In the genomic region with DNA sequence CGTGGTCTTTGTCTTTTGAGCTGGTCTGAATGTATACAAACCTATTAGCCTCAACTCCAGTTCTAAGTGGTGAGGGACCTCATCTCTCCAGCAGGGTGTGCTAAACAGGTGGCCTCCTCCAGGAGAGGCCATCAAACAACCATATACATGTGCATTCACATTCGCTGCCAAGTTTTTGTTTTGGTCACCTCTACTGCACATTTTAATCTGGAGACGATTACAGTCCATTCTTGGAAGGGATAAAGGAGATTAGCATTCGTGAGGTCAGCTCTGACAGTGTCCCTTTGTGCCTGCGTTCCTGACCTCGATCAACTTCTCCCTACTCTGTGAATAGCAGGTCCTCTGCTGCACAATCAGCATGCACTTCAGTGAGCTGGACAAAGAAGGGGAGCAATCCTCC, we compare ENCODE assay signal across 8 cellular contexts.
DNase-seq lines count a peak whose midpoint lies in the region; ATAC-seq, FAIRE-seq and TF ChIP-seq lines count a peak whose summit lies in the region.

No MANE protein-coding gene starts in this region.

- H3K36me3 ChIP-seq in K562 (ENCODE audit: control insufficient read depth, insufficient read depth, low read length) = no peaks in the 10 kb centered on the region
- peaks cover 36% of the 10 kb centered on the region for H3K36me3 ChIP-seq in lower lobe of right lung
- no peaks in the 10 kb centered on the region for H3K36me3 ChIP-seq in effector memory CD4-positive, alpha-beta T cell (ENCODE audit: control insufficient read depth, insufficient read depth, low read length)

- in situ Hi-C loops in K562 (cut with MboI) = no loop called here

- peak; percentile 49 for ATAC-seq in GM18858 (IDR thresholded peaks at IDR 0.05; ENCODE audit: unreplicated experiment)
- peak; percentile 75 for ATAC-seq in HG03520 (IDR thresholded peaks at IDR 0.05; ENCODE audit: unreplicated experiment)
- ATAC-seq in K562 = peak; percentile 98
- peak; percentile 69 to 77 for ATAC-seq in lower lobe of right lung
- no peak for ATAC-seq in GM21528 (IDR thresholded peaks at IDR 0.05; ENCODE audit: low FRiP score, unreplicated experiment)

- BruUV-seq in K562 (replicated peaks; lab: Mats Ljungman, UMichigan) = no TSS peak

- TF ChIP-seq RAD21 in K562 (CRISPR knock-in tag; conservative IDR thresholded peaks at IDR 0.05 in 1 of 2, IDR thresholded peaks at IDR 0.05 in 1 of 2) = peak; percentile 66 to 81

- H3K4me2 ChIP-seq in K562 (ENCODE audit: insufficient read depth, low read length) = no peak overlapping the region

- H3K27ac ChIP-seq in K562 (ENCODE audit: extremely low read depth, low read depth, low read length) = no peak overlapping the region
- H3K27ac ChIP-seq in lower lobe of right lung = no peak overlapping the region
- no peak overlapping the region for H3K27ac ChIP-seq in effector memory CD4-positive, alpha-beta T cell (ENCODE audit: insufficient read depth, low read length, poor library complexity, severe bottlenecking)

- intact Hi-C loops in K562 (cut with micrococcal nuclease) (loop anchor here (1.0 kb wide), 1 partner anchor 81 kb away; no protein-coding TSS in a partner anchor), lower lobe of right lung (cut with DNase I) (no loop called here)

- DNase-seq in 8988T = peak; percentile 12
- peak; percentile 41 to 62 (median 53) for DNase-seq in K562 (ENCODE audit: extremely low read depth in 1 of 4, low spot score in 3 of 4)
- no peak for DNase-seq in lower lobe of right lung
- no peak for DNase-seq in SIG-M5 treated with dmso at 0.1 percent for 504 hours (lab: John Stamatoyannopoulos, UW; ENCODE audit: unreplicated experiment)
- no peak for DNase-seq in effector memory CD4-positive, alpha-beta T cell

- no peak overlapping the region for H3K9ac ChIP-seq in K562 (ENCODE audit: insufficient read depth in 1 of 2, low read depth in 2 of 2, low read length in 2 of 2)

- peak; percentile 73 for FAIRE-seq in K562 (lab: Jason Lieb, UNC)

- no peaks in the 10 kb centered on the region for H3K9me1 ChIP-seq in K562 (ENCODE audit: control insufficient read depth, insufficient read depth, low read length)

- no peaks in the 10 kb centered on the region for H4K20me1 ChIP-seq in K562 (replicated peaks; ENCODE audit: control insufficient read depth, insufficient read depth, low read length)

- H2AFZ ChIP-seq in K562 (ENCODE audit: low read depth, low read length) = peak overlapping the region; percentile 61

- CTCF ChIA-PET in K562 (lab: Yijun Ruan, JAX; ENCODE audit: low intra/inter-chr PET ratio) = interaction anchor here (1.3 kb wide), 1 partner anchor 81 kb away, joined by 11 read pairs; no protein-coding TSS in a partner anchor

- no peak for TF ChIP-seq POLR2A in K562 (conservative IDR thresholded peaks at IDR 0.05)

- H3K4me3 ChIP-seq in K562 (no peak overlapping the region), lower lobe of right lung (no peak overlapping the region)
- no peak overlapping the region for H3K4me3 ChIP-seq in effector memory CD4-positive, alpha-beta T cell (ENCODE audit: insufficient read depth, low read depth, low read length, poor library complexity, severe bottlenecking)

- no peaks in the 10 kb centered on the region for H3K27me3 ChIP-seq in K562 (ENCODE audit: control insufficient read depth in 2 of 2, insufficient read depth in 2 of 2, low read length in 2 of 2)
- no peaks in the 10 kb centered on the region for H3K27me3 ChIP-seq in lower lobe of right lung (ENCODE audit: low read depth)
- H3K27me3 ChIP-seq in effector memory CD4-positive, alpha-beta T cell (replicated peaks; ENCODE audit: control insufficient read depth, insufficient read depth, low read length, poor library complexity, severe bottlenecking) = no peaks in the 10 kb centered on the region

- H3K9me3 ChIP-seq in K562 (replicated peaks; ENCODE audit: control insufficient read depth, insufficient read depth, low read depth, low read length) = no peaks in the 10 kb centered on the region
- H3K9me3 ChIP-seq in lower lobe of right lung = no peaks in the 10 kb centered on the region
- H3K9me3 ChIP-seq in effector memory CD4-positive, alpha-beta T cell (ENCODE audit: control insufficient read depth, low read length) = no peaks in the 10 kb centered on the region

- H3K4me1 ChIP-seq in K562 (replicated peaks in 1 of 2; ENCODE audit: control insufficient read depth in 2 of 2, insufficient read depth in 2 of 2, low read length in 2 of 2) = no peaks in the 10 kb centered on the region; a peak in 1 of 5 replicates
- H3K4me1 ChIP-seq in lower lobe of right lung = no peaks in the 10 kb centered on the region
- H3K4me1 ChIP-seq in effector memory CD4-positive, alpha-beta T cell (ENCODE audit: control insufficient read depth, insufficient read depth, low read length, poor library complexity, severe bottlenecking) = no peaks in the 10 kb centered on the region

- no peak for TF ChIP-seq EP300 in K562 (IDR thresholded peaks at IDR 0.05; ENCODE audit: low read length)

- POLR2A ChIA-PET in K562 (lab: Yijun Ruan, JAX) = interaction anchor here (0.8 to 1.1 kb wide), 4 partner anchors 9 to 162 kb away, joined by 3 to 5 read pairs (median 3); no protein-coding TSS in a partner anchor

- H3K79me2 ChIP-seq in K562 (ENCODE audit: control insufficient read depth, insufficient read depth, low read length) = no peaks in the 10 kb centered on the region

- WGBS in K562 (ENCODE audit: insufficient coverage, low coverage, missing lambda C conversion rate) = 19% methylated on average over 6 of the region's 6 CpGs

- TF ChIP-seq CTCF in K562 (IDR thresholded peaks at IDR 0.05 in 2 of 3, conservative IDR thresholded peaks at IDR 0.05 in 1 of 3; ENCODE audit: insufficient read depth in 2 of 3, low read depth in 1 of 3, low read length in 3 of 3) (peak; percentile 68 to 76 (median 76)), lower lobe of right lung (IDR thresholded peaks at IDR 0.05) (peak; percentile 48)

TF ChIP-seq in K562, 482 proteins besides CTCF, POLR2A, EP300 and RAD21 (continues in another document):
- TF ChIP-seq NFIC (IDR thresholded peaks at IDR 0.05) (peak; percentile 33; the same call in 1 of the 2 replicates), MCM3 (IDR thresholded peaks at IDR 0.05) (no peak), LEF1 (IDR thresholded peaks at IDR 0.05) (no peak), PPARD (CRISPR knock-in tag; IDR thresholded peaks at IDR 0.05) (no peak), ZNF551 (CRISPR knock-in tag; IDR thresholded peaks at IDR 0.05) (no peak)
- TF ChIP-seq, protein P1, sequence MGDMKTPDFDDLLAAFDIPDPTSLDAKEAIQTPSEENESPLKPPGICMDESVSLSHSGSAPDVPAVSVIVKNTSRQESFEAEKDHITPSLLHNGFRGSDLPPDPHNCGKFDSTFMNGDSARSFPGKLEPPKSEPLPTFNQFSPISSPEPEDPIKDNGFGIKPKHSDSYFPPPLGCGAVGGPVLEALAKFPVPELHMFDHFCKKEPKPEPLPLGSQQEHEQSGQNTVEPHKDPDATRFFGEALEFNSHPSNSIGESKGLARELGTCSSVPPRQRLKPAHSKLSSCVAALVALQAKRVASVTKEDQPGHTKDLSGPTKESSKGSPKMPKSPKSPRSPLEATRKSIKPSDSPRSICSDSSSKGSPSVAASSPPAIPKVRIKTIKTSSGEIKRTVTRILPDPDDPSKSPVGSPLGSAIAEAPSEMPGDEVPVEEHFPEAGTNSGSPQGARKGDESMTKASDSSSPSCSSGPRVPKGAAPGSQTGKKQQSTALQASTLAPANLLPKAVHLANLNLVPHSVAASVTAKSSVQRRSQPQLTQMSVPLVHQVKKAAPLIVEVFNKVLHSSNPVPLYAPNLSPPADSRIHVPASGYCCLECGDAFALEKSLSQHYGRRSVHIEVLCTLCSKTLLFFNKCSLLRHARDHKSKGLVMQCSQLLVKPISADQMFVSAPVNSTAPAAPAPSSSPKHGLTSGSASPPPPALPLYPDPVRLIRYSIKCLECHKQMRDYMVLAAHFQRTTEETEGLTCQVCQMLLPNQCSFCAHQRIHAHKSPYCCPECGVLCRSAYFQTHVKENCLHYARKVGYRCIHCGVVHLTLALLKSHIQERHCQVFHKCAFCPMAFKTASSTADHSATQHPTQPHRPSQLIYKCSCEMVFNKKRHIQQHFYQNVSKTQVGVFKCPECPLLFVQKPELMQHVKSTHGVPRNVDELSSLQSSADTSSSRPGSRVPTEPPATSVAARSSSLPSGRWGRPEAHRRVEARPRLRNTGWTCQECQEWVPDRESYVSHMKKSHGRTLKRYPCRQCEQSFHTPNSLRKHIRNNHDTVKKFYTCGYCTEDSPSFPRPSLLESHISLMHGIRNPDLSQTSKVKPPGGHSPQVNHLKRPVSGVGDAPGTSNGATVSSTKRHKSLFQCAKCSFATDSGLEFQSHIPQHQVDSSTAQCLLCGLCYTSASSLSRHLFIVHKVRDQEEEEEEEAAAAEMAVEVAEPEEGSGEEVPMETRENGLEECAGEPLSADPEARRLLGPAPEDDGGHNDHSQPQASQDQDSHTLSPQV (IDR thresholded peaks at IDR 0.05) = 0 out of 2 replicates have a peak, but pooled peaks have one; percentile 23
- TF ChIP-seq, protein P2, sequence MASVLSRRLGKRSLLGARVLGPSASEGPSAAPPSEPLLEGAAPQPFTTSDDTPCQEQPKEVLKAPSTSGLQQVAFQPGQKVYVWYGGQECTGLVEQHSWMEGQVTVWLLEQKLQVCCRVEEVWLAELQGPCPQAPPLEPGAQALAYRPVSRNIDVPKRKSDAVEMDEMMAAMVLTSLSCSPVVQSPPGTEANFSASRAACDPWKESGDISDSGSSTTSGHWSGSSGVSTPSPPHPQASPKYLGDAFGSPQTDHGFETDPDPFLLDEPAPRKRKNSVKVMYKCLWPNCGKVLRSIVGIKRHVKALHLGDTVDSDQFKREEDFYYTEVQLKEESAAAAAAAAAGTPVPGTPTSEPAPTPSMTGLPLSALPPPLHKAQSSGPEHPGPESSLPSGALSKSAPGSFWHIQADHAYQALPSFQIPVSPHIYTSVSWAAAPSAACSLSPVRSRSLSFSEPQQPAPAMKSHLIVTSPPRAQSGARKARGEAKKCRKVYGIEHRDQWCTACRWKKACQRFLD (CRISPR knock-in tag; IDR thresholded peaks at IDR 0.05) = no peak
- TF ChIP-seq, protein P3, sequence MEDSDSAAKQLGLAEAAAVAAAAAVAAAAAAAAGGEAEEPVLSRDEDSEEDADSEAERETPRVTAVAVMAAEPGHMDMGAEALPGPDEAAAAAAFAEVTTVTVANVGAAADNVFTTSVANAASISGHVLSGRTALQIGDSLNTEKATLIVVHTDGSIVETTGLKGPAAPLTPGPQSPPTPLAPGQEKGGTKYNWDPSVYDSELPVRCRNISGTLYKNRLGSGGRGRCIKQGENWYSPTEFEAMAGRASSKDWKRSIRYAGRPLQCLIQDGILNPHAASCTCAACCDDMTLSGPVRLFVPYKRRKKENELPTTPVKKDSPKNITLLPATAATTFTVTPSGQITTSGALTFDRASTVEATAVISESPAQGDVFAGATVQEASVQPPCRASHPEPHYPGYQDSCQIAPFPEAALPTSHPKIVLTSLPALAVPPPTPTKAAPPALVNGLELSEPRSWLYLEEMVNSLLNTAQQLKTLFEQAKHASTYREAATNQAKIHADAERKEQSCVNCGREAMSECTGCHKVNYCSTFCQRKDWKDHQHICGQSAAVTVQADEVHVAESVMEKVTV (CRISPR knock-in tag; IDR thresholded peaks at IDR 0.05) = peak; percentile 49; the same call in 1 of the 2 replicates
- TF ChIP-seq, protein P4, sequence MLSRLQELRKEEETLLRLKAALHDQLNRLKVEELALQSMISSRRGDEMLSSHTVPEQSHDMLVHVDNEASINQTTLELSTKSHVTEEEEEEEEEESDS (CRISPR knock-in tag; IDR thresholded peaks at IDR 0.05) = no peak

Comparison
In these comparisons a context has a peak if more than half of its experiments do, and no peak if none do; other contexts are left out.
1. DNase-seq: peak in 8988T (single experiment) and K562 (4 of 4); none in lower lobe of right lung (single experiment), SIG-M5 treated with dmso at 0.1 percent for 504 hours (single experiment) and effector memory CD4-positive, alpha-beta T cell (0 of 3).